8 cellular contexts compared by ENCODE assay signal in the genomic region with DNA sequence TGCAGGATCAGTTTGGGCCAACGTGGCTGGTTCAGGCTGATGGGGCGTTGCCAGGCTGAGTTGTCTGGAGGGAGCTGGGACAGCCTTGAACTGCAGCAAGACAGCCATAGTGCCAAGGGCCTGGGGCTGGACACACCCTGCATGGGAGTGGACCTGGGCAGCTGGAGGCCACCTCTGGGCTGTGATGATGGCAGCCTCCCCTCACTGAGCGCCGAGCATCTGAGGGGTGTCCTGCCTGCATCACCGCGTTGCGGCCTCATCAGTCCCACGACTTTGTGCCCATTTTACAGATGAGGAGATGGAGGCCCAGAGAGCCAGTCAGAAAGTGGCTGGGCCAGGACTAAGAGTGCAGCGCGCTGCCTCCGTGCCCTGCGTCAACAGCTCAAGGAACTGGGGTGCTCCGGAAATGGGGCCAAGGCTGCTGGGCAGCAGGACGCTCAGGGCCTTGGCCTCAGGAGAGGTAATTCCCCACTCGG. TPM values are rescaled to one million over a fixed set of nuclear protein-coding genes. Genes with fewer than 3 reads are reported as not detected.
DNase-seq lines count a peak whose midpoint lies in the region; ATAC-seq and TF ChIP-seq lines count a peak whose summit lies in the region.

No MANE protein-coding gene starts in this region.

- H3K27me3 ChIP-seq in right atrium auricular region (no peaks in the 10 kb centered on the region), mononuclear cell (ENCODE audit: insufficient read depth, low read length) (no peaks in the 10 kb centered on the region), vagina (no peaks in the 10 kb centered on the region)

- H3K36me3 ChIP-seq in right atrium auricular region, result no peaks in the 10 kb centered on the region
- H3K36me3 ChIP-seq in vagina, result no peaks in the 10 kb centered on the region

- intact Hi-C loops in left ventricle myocardium superior (cut with micrococcal nuclease) (no loop called here), vagina (cut with DNase I) (no loop called here)

- ATAC-seq in left ventricle myocardium superior (no peak), HG03520 (IDR thresholded peaks at IDR 0.05; ENCODE audit: unreplicated experiment) (no peak)

- DNase-seq in right atrium auricular region (ENCODE audit: low spot score), result no peak
- DNase-seq in left ventricle myocardium superior, result no peak
- no peak for DNase-seq in caudate nucleus (lab: John Stamatoyannopoulos, UW)
- DNase-seq in vagina (ENCODE audit: extremely low spot score in 2 of 2), result no peak
- no peak for DNase-seq in NCI-H526 (lab: John Stamatoyannopoulos, UW)
- DNase-seq in NOMO-1 (lab: John Stamatoyannopoulos, UW; ENCODE audit: unreplicated experiment in 2 of 2), result no peak

- no peak for TF ChIP-seq CTCF in right atrium auricular region (IDR thresholded peaks at IDR 0.05)
- TF ChIP-seq CTCF in vagina (IDR thresholded peaks at IDR 0.05), result no peak

- H3K4me1 ChIP-seq in right atrium auricular region (peaks cover 0 to 33% of the 10 kb centered on the region in 2 donors), mononuclear cell (ENCODE audit: insufficient read depth, low read length) (peaks cover 75% of the 10 kb centered on the region), vagina (peaks cover 46% of the 10 kb centered on the region)

- H3K4me3 ChIP-seq in right atrium auricular region, result peak overlapping the region; percentile 64 to 96
- H3K4me3 ChIP-seq in mononuclear cell (ENCODE audit: low read length), result peak overlapping the region; percentile 87
- H3K4me3 ChIP-seq in vagina, result peak overlapping the region; percentile 66 to 90

- TF ChIP-seq POLR2A in vagina (IDR thresholded peaks at IDR 0.05), result no peak

- H3K9me3 ChIP-seq in right atrium auricular region (no peaks in the 10 kb centered on the region), mononuclear cell (ENCODE audit: low read depth, low read length) (no peaks in the 10 kb centered on the region), vagina (no peaks in the 10 kb centered on the region)

- peak overlapping the region; percentile 86 to 93 for H3K27ac ChIP-seq in right atrium auricular region
- peak overlapping the region; percentile 76 for H3K27ac ChIP-seq in caudate nucleus (ENCODE audit: low read depth, low read length)
- peak overlapping the region; percentile 95 for H3K27ac ChIP-seq in vagina

RNA-seq across cellular contexts. Expression of a gene that starts 0.6 kb away (rescaled TPM):
- total RNA-seq in right atrium auricular region, result 100 to 1,000 TPM; 182 to 241 TPM
- total RNA-seq in left ventricle myocardium superior, result 119 TPM
- total RNA-seq in mononuclear cell, result 217 TPM
- 524 TPM for total RNA-seq in vagina

RNA-seq across cellular contexts. Expression of a gene that starts 7.6 kb away (rescaled TPM):
- 10 to 100 TPM; 16.1 to 17.6 TPM for total RNA-seq in right atrium auricular region
- 13.4 TPM for total RNA-seq in left ventricle myocardium superior
- total RNA-seq in mononuclear cell, result 5.1 TPM
- 22.8 TPM for total RNA-seq in vagina

RNA-seq across cellular contexts. Expression of a gene that starts 36.2 kb away (rescaled TPM):
- 10 to 100 TPM; 11.4 to 15.1 TPM for total RNA-seq in right atrium auricular region
- 12.3 TPM for total RNA-seq in left ventricle myocardium superior
- total RNA-seq in mononuclear cell, result 4.3 TPM
- total RNA-seq in vagina, result 56.2 TPM

RNA-seq across cellular contexts. Expression of a gene that starts 40.2 kb away (rescaled TPM):
- total RNA-seq in right atrium auricular region, result under 1 TPM in 1 of 2 donors, not detected in 1; 0.63 TPM
- not detected for total RNA-seq in left ventricle myocardium superior
- total RNA-seq in mononuclear cell, result 2.1 TPM
- not detected for total RNA-seq in vagina
